ENCODE assay signal across 41 cellular contexts in genomic region chr6:155447949-155448348, GRCh38. TPM values are rescaled to one million over a fixed set of nuclear protein-coding genes. Genes with fewer than 3 reads are reported as not detected.
"Had no signal": no experiment of that assay in that cellular context is flagged by ENCODE, and none has a peak within 500 bp of the region (broad histone marks: within the 10 kb centered on the region; RNA-seq: fewer than 3 reads in every experiment).

No MANE protein-coding gene starts in this region.

- H3K27me3 Mint-ChIP-seq: activated CD4-positive, alpha-beta T cell treated with anti-CD3 and anti-CD28 coated beads, Interleukin-2, amount 10 ng/mL, durations not matched to agents 24 days and 14 days; activated naive CD4-positive, alpha-beta T cell treated with anti-CD3 and anti-CD28 coated beads, Interleukin-2, amount 50 U/mL, for 24 hours had no signal

- H3K9me3 ChIP-seq: adrenal gland, body of pancreas, esophagus muscularis mucosa, gastrocnemius medialis, heart left ventricle had no signal

- H3K9me3 Mint-ChIP-seq: activated CD4-positive, alpha-beta memory T cell treated with anti-CD3 and anti-CD28 coated beads for 36 hours; activated CD4-positive, alpha-beta T cell treated with anti-CD3 and anti-CD28 coated beads, Interleukin-2, amount 10 ng/mL, durations not matched to agents 24 days and 14 days; activated naive CD4-positive, alpha-beta T cell treated with anti-CD3 and anti-CD28 coated beads for 36 hours; activated naive CD4-positive, alpha-beta T cell treated with anti-CD3 and anti-CD28 coated beads, Interleukin-2, amount 50 U/mL, for 24 hours; activated naive CD8-positive, alpha-beta T cell treated with anti-CD3 and anti-CD28 coated beads, Interleukin-2, amount 50 U/mL, for 24 hours; activated T-helper 1 cell treated with anti-CD3 and anti-CD28 coated beads, Interleukin-12 subunit alpha, Interleukin-12 subunit beta, Interleukin-2, Interleukin-4 antibody, amounts not matched to agents 30 ng/mL and 10 ng/mL and 1 ng/mL, durations not matched to agents 14 hours and 24 hours and 36 hours; activated T-helper 2 cell treated with anti-CD3 and anti-CD28 coated beads, Interferon-gamma antibody, Interleukin-2, Interleukin-4, amounts not matched to agents 10 μg/mL and 5 μg/mL and 100 μg/mL, durations not matched to agents 14 hours and 24 hours and 36 hours; effector memory CD8-positive, alpha-beta T cell; T-helper 2 cell treated with Interferon-gamma antibody and Interleukin-4, amounts not matched to agents 5 μg/mL and 100 μg/mL, for 36 hours had no signal

- ATAC-seq: activated CD4-positive, alpha-beta T cell treated with anti-CD3 and anti-CD28 coated beads for 36 hours; activated CD8-positive, alpha-beta memory T cell treated with anti-CD3 and anti-CD28 coated beads, Interleukin-2, amount 10 ng/mL, durations not matched to agents 7 days and 5 days; activated CD8-positive, alpha-beta T cell treated with anti-CD3 and anti-CD28 coated beads, Interleukin-2, amount 10 ng/mL, durations not matched to agents 7 days and 5 days; activated naive CD8-positive, alpha-beta T cell treated with anti-CD3 and anti-CD28 coated beads, Interleukin-2, amount 50 U/mL, for 24 hours; body of pancreas; effector memory CD8-positive, alpha-beta T cell; gastrocnemius medialis; heart left ventricle; T-helper 17 cell had no signal

- H3K4me3 Mint-ChIP-seq: activated CD4-positive, alpha-beta memory T cell treated with anti-CD3 and anti-CD28 coated beads for 36 hours; activated CD4-positive, alpha-beta T cell treated with anti-CD3 and anti-CD28 coated beads for 36 hours; activated CD4-positive, alpha-beta T cell treated with anti-CD3 and anti-CD28 coated beads, Interleukin-2, amount 10 ng/mL, durations not matched to agents 24 days and 14 days; activated CD8-positive, alpha-beta memory T cell treated with anti-CD3 and anti-CD28 coated beads, Interleukin-2, amount 10 ng/mL, durations not matched to agents 7 days and 5 days; activated CD8-positive, alpha-beta T cell treated with anti-CD3 and anti-CD28 coated beads, Interleukin-2, amount 10 ng/mL, durations not matched to agents 7 days and 5 days; activated naive CD4-positive, alpha-beta T cell treated with anti-CD3 and anti-CD28 coated beads for 36 hours; activated naive CD4-positive, alpha-beta T cell treated with anti-CD3 and anti-CD28 coated beads, Interleukin-2, amount 50 U/mL, for 24 hours; activated naive CD8-positive, alpha-beta T cell treated with anti-CD3 and anti-CD28 coated beads for 36 hours; activated naive CD8-positive, alpha-beta T cell treated with anti-CD3 and anti-CD28 coated beads, Interleukin-2, amount 50 U/mL, for 24 hours; activated T-helper 1 cell treated with anti-CD3 and anti-CD28 coated beads, Interleukin-12 subunit alpha, Interleukin-12 subunit beta, Interleukin-2, Interleukin-4 antibody, amounts not matched to agents 30 ng/mL and 10 ng/mL and 1 ng/mL, durations not matched to agents 14 hours and 24 hours and 36 hours; effector memory CD8-positive, alpha-beta T cell; T-helper 17 cell; T-helper 2 cell treated with Interferon-gamma antibody and Interleukin-4, amounts not matched to agents 5 μg/mL and 100 μg/mL, for 36 hours had no signal

- H3K4me3 ChIP-seq: adrenal gland, body of pancreas, esophagus muscularis mucosa, gastrocnemius medialis, heart left ventricle had no signal

- H3K27me3 ChIP-seq: adrenal gland, body of pancreas, esophagus muscularis mucosa, gastrocnemius medialis had no signal

- DNase-seq: activated CD4-positive, alpha-beta memory T cell treated with anti-CD3 and anti-CD28 coated beads for 36 hours; activated CD4-positive, alpha-beta T cell treated with anti-CD3 and anti-CD28 coated beads for 36 hours; activated CD4-positive, alpha-beta T cell treated with anti-CD3 and anti-CD28 coated beads, Interleukin-2, amount 10 ng/mL, durations not matched to agents 24 days and 14 days; activated CD4-positive, CD25-positive, alpha-beta regulatory T cell; activated CD4-positive, CD25-positive, alpha-beta regulatory T cell treated with anti-CD3 and anti-CD28 coated beads, Interleukin-2, amount 50 U/mL, for 72 hours; activated CD8-positive, alpha-beta memory T cell treated with anti-CD3 and anti-CD28 coated beads, Interleukin-2, amount 10 ng/mL, durations not matched to agents 7 days and 5 days; activated CD8-positive, alpha-beta memory T cell treated with anti-CD3 and anti-CD28 coated beads, Interleukin-2, amount 50 U/mL, for 4 hours; activated CD8-positive, alpha-beta T cell treated with anti-CD3 and anti-CD28 coated beads, Interleukin-2, amount 10 ng/mL, durations not matched to agents 7 days and 5 days; activated effector memory CD4-positive, alpha-beta T cell treated with anti-CD3 and anti-CD28 coated beads, Interleukin-2, amount 50 U/mL, for 16 hours; activated naive CD4-positive, alpha-beta T cell treated with anti-CD3 and anti-CD28 coated beads for 36 hours; activated naive CD8-positive, alpha-beta T cell treated with anti-CD3 and anti-CD28 coated beads for 36 hours; activated naive CD8-positive, alpha-beta T cell treated with anti-CD3 and anti-CD28 coated beads, Interleukin-2, amount 50 U/mL, for 24 hours; activated T-cell treated with anti-CD3 and anti-CD28 coated beads, Interleukin-2, amount 50 U/mL, for 1 hour; activated T-cell treated with anti-CD3 and anti-CD28 coated beads, Interleukin-2, amount 50 U/mL, for 48 hours; amygdala; aorta; body of pancreas; caudate nucleus; cortex of kidney; dermis blood vessel endothelial cell; effector CD4-positive, alpha-beta T cell; effector memory CD8-positive, alpha-beta T cell; foreskin keratinocyte; gastrocnemius medialis; glutamatergic neuron; heart left ventricle; T-helper 1 cell; T-helper 17 cell; T1000; WERI-Rb-1 had no signal

- FAIRE-seq: colon, endometrium had no signal

- H3K4me1 ChIP-seq: foreskin keratinocyte had no signal

- H3K36me3 ChIP-seq: adrenal gland, esophagus muscularis mucosa, gastrocnemius medialis, heart left ventricle, WERI-Rb-1 had no signal

- H3K27ac ChIP-seq: body of pancreas, esophagus muscularis mucosa, foreskin keratinocyte, gastrocnemius medialis, heart left ventricle, WERI-Rb-1 had no signal

- H3K27ac Mint-ChIP-seq: activated CD4-positive, alpha-beta memory T cell treated with anti-CD3 and anti-CD28 coated beads for 36 hours; activated CD4-positive, alpha-beta T cell treated with anti-CD3 and anti-CD28 coated beads for 36 hours; activated CD4-positive, alpha-beta T cell treated with anti-CD3 and anti-CD28 coated beads, Interleukin-2, amount 10 ng/mL, durations not matched to agents 24 days and 14 days; activated CD8-positive, alpha-beta memory T cell treated with anti-CD3 and anti-CD28 coated beads, Interleukin-2, amount 10 ng/mL, durations not matched to agents 7 days and 5 days; activated CD8-positive, alpha-beta T cell treated with anti-CD3 and anti-CD28 coated beads, Interleukin-2, amount 10 ng/mL, durations not matched to agents 7 days and 5 days; activated naive CD4-positive, alpha-beta T cell treated with anti-CD3 and anti-CD28 coated beads for 36 hours; activated naive CD4-positive, alpha-beta T cell treated with anti-CD3 and anti-CD28 coated beads, Interleukin-2, amount 50 U/mL, for 24 hours; activated naive CD8-positive, alpha-beta T cell treated with anti-CD3 and anti-CD28 coated beads for 36 hours; activated naive CD8-positive, alpha-beta T cell treated with anti-CD3 and anti-CD28 coated beads, Interleukin-2, amount 50 U/mL, for 24 hours; activated T-helper 1 cell treated with anti-CD3 and anti-CD28 coated beads, Interleukin-12 subunit alpha, Interleukin-12 subunit beta, Interleukin-2, Interleukin-4 antibody, amounts not matched to agents 30 ng/mL and 10 ng/mL and 1 ng/mL, durations not matched to agents 14 hours and 24 hours and 36 hours; activated T-helper 2 cell treated with anti-CD3 and anti-CD28 coated beads, Interferon-gamma antibody, Interleukin-2, Interleukin-4, amounts not matched to agents 10 μg/mL and 5 μg/mL and 100 μg/mL, durations not matched to agents 14 hours and 24 hours and 36 hours; effector memory CD8-positive, alpha-beta T cell; T-helper 17 cell; T-helper 2 cell treated with Interferon-gamma antibody and Interleukin-4, amounts not matched to agents 5 μg/mL and 100 μg/mL, for 36 hours had no signal

- H3K36me3 Mint-ChIP-seq: activated CD4-positive, alpha-beta memory T cell treated with anti-CD3 and anti-CD28 coated beads for 36 hours; activated CD8-positive, alpha-beta memory T cell treated with anti-CD3 and anti-CD28 coated beads, Interleukin-2, amount 10 ng/mL, durations not matched to agents 7 days and 5 days; activated naive CD4-positive, alpha-beta T cell treated with anti-CD3 and anti-CD28 coated beads, Interleukin-2, amount 50 U/mL, for 24 hours had no signal

RNA-seq across cellular contexts. Expression of gene NOX3, which starts 7.7 kb away (rescaled TPM):
- total RNA-seq: activated CD4-positive, alpha-beta memory T cell treated with anti-CD3 and anti-CD28 coated beads for 36 hours; activated CD4-positive, alpha-beta T cell treated with anti-CD3 and anti-CD28 coated beads for 36 hours; activated CD4-positive, alpha-beta T cell treated with anti-CD3 and anti-CD28 coated beads, Interleukin-2, amount 10 ng/mL, durations not matched to agents 24 days and 14 days; activated CD8-positive, alpha-beta memory T cell treated with anti-CD3 and anti-CD28 coated beads for 36 hours; activated CD8-positive, alpha-beta memory T cell treated with anti-CD3 and anti-CD28 coated beads, Interleukin-2, amount 10 ng/mL, durations not matched to agents 7 days and 5 days; activated CD8-positive, alpha-beta T cell treated with anti-CD3 and anti-CD28 coated beads, Interleukin-2, amount 10 ng/mL, durations not matched to agents 7 days and 5 days; activated naive CD4-positive, alpha-beta T cell treated with anti-CD3 and anti-CD28 coated beads for 36 hours; activated naive CD8-positive, alpha-beta T cell treated with anti-CD3 and anti-CD28 coated beads for 36 hours; activated T-helper 1 cell treated with anti-CD3 and anti-CD28 coated beads, Interleukin-12 subunit alpha, Interleukin-12 subunit beta, Interleukin-2, Interleukin-4 antibody, amounts not matched to agents 30 ng/mL and 10 ng/mL and 1 ng/mL, durations not matched to agents 14 hours and 24 hours and 36 hours; activated T-helper 2 cell treated with anti-CD3 and anti-CD28 coated beads, Interferon-gamma antibody, Interleukin-2, Interleukin-4, amounts not matched to agents 10 μg/mL and 5 μg/mL and 100 μg/mL, durations not matched to agents 14 hours and 24 hours and 36 hours; adrenal gland; aorta; body of pancreas; chondrocyte; dermis blood vessel endothelial cell; epithelial cell of proximal tubule; esophagus muscularis mucosa; foreskin keratinocyte; gastrocnemius medialis; heart left ventricle; T-helper 17 cell had no signal
- polyA plus RNA-seq: aorta, foreskin keratinocyte, heart left ventricle had no signal
